ENCODE assay signal across 1 cellular context in the genomic region with DNA sequence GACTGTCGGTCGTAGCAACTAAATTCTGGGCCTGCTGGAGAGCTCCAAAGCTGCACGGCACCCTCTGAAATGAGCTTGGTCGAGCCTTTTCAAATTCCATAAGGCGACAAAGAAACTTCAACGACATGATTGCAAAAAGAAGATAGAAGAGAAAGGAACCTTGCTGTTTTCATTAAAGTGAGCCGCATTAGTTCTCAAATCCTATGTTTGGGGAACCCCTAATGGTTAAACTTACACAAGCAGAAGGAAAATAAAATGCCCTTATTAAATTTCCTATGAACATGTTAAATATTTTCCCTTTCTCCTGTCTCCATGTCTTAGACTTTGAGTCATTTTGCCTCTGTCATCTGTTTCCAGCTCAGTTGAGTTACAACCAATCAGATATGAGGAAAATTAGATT.
TF ChIP-seq lines count a peak whose summit lies in the region.

No MANE protein-coding gene starts in this region.

TF ChIP-seq in GM23338, 12 proteins besides CTCF, POLR2A, EP300 and RAD21 (continued from another document):
- TF ChIP-seq, protein P1, sequence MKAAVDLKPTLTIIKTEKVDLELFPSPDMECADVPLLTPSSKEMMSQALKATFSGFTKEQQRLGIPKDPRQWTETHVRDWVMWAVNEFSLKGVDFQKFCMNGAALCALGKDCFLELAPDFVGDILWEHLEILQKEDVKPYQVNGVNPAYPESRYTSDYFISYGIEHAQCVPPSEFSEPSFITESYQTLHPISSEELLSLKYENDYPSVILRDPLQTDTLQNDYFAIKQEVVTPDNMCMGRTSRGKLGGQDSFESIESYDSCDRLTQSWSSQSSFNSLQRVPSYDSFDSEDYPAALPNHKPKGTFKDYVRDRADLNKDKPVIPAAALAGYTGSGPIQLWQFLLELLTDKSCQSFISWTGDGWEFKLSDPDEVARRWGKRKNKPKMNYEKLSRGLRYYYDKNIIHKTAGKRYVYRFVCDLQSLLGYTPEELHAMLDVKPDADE (IDR thresholded peaks at IDR 0.05): no peak
- TF ChIP-seq ZNF114 (CRISPR knock-in tag; IDR thresholded peaks at IDR 0.05) (no peak), STAT1 (IDR thresholded peaks at IDR 0.05; ENCODE audit: unreplicated experiment) (no peak), NANOG (IDR thresholded peaks at IDR 0.05; ENCODE audit: borderline replicate concordance) (no peak), EZH2 (IDR thresholded peaks at IDR 0.05; ENCODE audit: low read depth, unreplicated experiment) (no peak), JUNB (IDR thresholded peaks at IDR 0.05; ENCODE audit: unreplicated experiment) (no peak), EZH2phosphoT487 (IDR thresholded peaks at IDR 0.05; ENCODE audit: unreplicated experiment) (no peak), POLR2AphosphoS5 (IDR thresholded peaks at IDR 0.05; ENCODE audit: low read depth) (no peak)
- TF ChIP-seq, protein P2, sequence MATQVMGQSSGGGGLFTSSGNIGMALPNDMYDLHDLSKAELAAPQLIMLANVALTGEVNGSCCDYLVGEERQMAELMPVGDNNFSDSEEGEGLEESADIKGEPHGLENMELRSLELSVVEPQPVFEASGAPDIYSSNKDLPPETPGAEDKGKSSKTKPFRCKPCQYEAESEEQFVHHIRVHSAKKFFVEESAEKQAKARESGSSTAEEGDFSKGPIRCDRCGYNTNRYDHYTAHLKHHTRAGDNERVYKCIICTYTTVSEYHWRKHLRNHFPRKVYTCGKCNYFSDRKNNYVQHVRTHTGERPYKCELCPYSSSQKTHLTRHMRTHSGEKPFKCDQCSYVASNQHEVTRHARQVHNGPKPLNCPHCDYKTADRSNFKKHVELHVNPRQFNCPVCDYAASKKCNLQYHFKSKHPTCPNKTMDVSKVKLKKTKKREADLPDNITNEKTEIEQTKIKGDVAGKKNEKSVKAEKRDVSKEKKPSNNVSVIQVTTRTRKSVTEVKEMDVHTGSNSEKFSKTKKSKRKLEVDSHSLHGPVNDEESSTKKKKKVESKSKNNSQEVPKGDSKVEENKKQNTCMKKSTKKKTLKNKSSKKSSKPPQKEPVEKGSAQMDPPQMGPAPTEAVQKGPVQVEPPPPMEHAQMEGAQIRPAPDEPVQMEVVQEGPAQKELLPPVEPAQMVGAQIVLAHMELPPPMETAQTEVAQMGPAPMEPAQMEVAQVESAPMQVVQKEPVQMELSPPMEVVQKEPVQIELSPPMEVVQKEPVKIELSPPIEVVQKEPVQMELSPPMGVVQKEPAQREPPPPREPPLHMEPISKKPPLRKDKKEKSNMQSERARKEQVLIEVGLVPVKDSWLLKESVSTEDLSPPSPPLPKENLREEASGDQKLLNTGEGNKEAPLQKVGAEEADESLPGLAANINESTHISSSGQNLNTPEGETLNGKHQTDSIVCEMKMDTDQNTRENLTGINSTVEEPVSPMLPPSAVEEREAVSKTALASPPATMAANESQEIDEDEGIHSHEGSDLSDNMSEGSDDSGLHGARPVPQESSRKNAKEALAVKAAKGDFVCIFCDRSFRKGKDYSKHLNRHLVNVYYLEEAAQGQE (IDR thresholded peaks at IDR 0.05; ENCODE audit: unreplicated experiment): no peak
- TF ChIP-seq, protein P3, sequence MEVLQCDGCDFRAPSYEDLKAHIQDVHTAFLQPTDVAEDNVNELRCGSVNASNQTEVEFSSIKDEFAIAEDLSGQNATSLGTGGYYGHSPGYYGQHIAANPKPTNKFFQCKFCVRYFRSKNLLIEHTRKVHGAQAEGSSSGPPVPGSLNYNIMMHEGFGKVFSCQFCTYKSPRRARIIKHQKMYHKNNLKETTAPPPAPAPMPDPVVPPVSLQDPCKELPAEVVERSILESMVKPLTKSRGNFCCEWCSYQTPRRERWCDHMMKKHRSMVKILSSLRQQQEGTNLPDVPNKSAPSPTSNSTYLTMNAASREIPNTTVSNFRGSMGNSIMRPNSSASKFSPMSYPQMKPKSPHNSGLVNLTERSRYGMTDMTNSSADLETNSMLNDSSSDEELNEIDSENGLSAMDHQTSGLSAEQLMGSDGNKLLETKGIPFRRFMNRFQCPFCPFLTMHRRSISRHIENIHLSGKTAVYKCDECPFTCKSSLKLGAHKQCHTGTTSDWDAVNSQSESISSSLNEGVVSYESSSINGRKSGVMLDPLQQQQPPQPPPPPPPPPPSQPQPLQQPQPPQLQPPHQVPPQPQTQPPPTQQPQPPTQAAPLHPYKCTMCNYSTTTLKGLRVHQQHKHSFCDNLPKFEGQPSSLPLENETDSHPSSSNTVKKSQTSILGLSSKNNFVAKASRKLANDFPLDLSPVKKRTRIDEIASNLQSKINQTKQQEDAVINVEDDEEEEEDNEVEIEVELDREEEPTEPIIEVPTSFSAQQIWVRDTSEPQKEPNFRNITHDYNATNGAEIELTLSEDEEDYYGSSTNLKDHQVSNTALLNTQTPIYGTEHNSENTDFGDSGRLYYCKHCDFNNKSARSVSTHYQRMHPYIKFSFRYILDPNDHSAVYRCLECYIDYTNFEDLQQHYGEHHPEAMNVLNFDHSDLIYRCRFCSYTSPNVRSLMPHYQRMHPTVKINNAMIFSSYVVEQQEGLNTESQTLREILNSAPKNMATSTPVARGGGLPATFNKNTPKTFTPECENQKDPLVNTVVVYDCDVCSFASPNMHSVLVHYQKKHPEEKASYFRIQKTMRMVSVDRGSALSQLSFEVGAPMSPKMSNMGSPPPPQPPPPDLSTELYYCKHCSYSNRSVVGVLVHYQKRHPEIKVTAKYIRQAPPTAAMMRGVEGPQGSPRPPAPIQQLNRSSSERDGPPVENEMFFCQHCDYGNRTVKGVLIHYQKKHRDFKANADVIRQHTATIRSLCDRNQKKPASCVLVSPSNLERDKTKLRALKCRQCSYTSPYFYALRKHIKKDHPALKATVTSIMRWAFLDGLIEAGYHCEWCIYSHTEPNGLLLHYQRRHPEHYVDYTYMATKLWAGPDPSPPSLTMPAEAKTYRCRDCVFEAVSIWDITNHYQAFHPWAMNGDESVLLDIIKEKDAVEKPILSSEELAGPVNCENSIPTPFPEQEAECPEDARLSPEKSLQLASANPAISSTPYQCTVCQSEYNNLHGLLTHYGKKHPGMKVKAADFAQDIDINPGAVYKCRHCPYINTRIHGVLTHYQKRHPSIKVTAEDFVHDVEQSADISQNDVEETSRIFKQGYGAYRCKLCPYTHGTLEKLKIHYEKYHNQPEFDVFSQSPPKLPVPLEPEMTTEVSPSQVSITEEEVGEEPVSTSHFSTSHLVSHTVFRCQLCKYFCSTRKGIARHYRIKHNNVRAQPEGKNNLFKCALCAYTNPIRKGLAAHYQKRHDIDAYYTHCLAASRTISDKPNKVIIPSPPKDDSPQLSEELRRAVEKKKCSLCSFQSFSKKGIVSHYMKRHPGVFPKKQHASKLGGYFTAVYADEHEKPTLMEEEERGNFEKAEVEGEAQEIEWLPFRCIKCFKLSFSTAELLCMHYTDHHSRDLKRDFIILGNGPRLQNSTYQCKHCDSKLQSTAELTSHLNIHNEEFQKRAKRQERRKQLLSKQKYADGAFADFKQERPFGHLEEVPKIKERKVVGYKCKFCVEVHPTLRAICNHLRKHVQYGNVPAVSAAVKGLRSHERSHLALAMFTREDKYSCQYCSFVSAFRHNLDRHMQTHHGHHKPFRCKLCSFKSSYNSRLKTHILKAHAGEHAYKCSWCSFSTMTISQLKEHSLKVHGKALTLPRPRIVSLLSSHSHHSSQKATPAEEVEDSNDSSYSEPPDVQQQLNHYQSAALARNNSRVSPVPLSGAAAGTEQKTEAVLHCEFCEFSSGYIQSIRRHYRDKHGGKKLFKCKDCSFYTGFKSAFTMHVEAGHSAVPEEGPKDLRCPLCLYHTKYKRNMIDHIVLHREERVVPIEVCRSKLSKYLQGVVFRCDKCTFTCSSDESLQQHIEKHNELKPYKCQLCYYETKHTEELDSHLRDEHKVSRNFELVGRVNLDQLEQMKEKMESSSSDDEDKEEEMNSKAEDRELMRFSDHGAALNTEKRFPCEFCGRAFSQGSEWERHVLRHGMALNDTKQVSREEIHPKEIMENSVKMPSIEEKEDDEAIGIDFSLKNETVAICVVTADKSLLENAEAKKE (CRISPR knock-in tag; IDR thresholded peaks at IDR 0.05): no peak
